In the genomic region with DNA sequence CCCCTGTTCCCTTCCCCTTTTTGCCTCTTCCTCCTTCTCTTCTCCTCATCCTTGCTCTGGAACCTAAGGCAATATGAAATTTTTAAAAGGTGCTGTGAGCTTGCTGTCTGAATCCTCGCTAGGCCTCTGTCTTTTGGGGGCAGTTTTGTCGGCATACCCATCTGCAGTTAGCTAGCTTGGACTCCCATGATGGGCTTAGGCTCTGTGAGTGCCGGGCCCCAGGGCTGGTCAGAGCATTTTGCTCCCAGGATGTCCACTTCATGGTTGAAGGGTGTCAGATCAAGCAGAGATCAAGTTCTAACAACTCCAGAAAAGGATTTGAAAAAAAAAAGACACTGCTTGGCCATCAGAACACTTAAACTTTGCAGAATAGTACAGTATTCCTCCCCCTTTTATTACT, we compare ENCODE assay signal across 24 cellular contexts. TPM values are rescaled to one million over a fixed set of nuclear protein-coding genes. Genes with fewer than 3 reads are reported as not detected.
"Had no signal": no experiment of that assay in that cellular context is flagged by ENCODE, and none has a peak within 500 bp of the region (broad histone marks: within the 10 kb centered on the region; RNA-seq: fewer than 3 reads in every experiment).

No MANE protein-coding gene starts in this region.

- H3K36me3 Mint-ChIP-seq: activated CD8-positive, alpha-beta memory T cell treated with anti-CD3 and anti-CD28 coated beads, Interleukin-2, amount 10 ng/mL, durations not matched to agents 7 days and 5 days had no signal

- H3K4me3 Mint-ChIP-seq: activated CD8-positive, alpha-beta memory T cell treated with anti-CD3 and anti-CD28 coated beads, Interleukin-2, amount 10 ng/mL, durations not matched to agents 7 days and 5 days; activated naive CD8-positive, alpha-beta T cell treated with anti-CD3 and anti-CD28 coated beads, Interleukin-2, amount 50 U/mL, for 24 hours; activated T-cell treated with anti-CD3 and anti-CD28 coated beads, Interleukin-2, amount 50 U/mL, for 4 hours; T-helper 1 cell treated with Interleukin-12 subunit alpha and Interleukin-12 subunit beta and Interleukin-4 antibody, amounts not matched to agents 30 μg/mL and 1 μg/mL, for 36 hours had no signal

- H3K27ac Mint-ChIP-seq: activated CD8-positive, alpha-beta memory T cell treated with anti-CD3 and anti-CD28 coated beads, Interleukin-2, amount 10 ng/mL, durations not matched to agents 7 days and 5 days; activated naive CD4-positive, alpha-beta T cell treated with anti-CD3 and anti-CD28 coated beads, Interleukin-2, amount 50 U/mL, for 72 hours; activated naive CD8-positive, alpha-beta T cell treated with anti-CD3 and anti-CD28 coated beads, Interleukin-2, amount 50 U/mL, for 24 hours; T-helper 1 cell treated with Interleukin-12 subunit alpha and Interleukin-12 subunit beta and Interleukin-4 antibody, amounts not matched to agents 30 μg/mL and 1 μg/mL, for 36 hours had no signal

- H3K27me3 ChIP-seq: ascending aorta had no signal

- H3K27ac ChIP-seq: ascending aorta, KMS-11, PC-9 had no signal

- H3K4me2 ChIP-seq: KMS-11, PC-9 had no signal

- H3K4me3 ChIP-seq: ascending aorta, PC-9 had no signal

- H3K9me3 ChIP-seq: ascending aorta had no signal

- H3K4me1 Mint-ChIP-seq: activated CD8-positive, alpha-beta memory T cell treated with anti-CD3 and anti-CD28 coated beads, Interleukin-2, amount 10 ng/mL, durations not matched to agents 7 days and 5 days; activated naive CD8-positive, alpha-beta T cell treated with anti-CD3 and anti-CD28 coated beads, Interleukin-2, amount 50 U/mL, for 24 hours had no signal

- DNase-seq: activated CD4-positive, alpha-beta T cell treated with anti-CD3 and anti-CD28 coated beads for 4 hours; activated CD8-positive, alpha-beta memory T cell treated with anti-CD3 and anti-CD28 coated beads, Interleukin-2, amount 10 ng/mL, durations not matched to agents 7 days and 5 days; activated effector memory CD4-positive, alpha-beta T cell treated with anti-CD3 and anti-CD28 coated beads, Interleukin-2, amount 50 U/mL, for 16 hours; activated naive CD4-positive, alpha-beta T cell treated with Interleukin-2 at 50 U/mL for 16 hours; activated naive CD8-positive, alpha-beta T cell treated with anti-CD3 and anti-CD28 coated beads, Interleukin-2, amount 50 U/mL, for 24 hours; activated T-cell treated with anti-CD3 and anti-CD28 coated beads, Interleukin-2, amount 50 U/mL, for 4 hours; amniotic stem cell; central memory CD4-positive, alpha-beta T cell; NCI-H1105; NCI-H1436; NCI-H1694 treated with DMSO at 0.1 percent for 48 hours; NCI-H2081 treated with DMSO at 0.1 percent for 48 hours; NCI-H446; NCI-H524; PC-9; SHP77 treated with DMSO at 0.1 percent for 48 hours had no signal

- H3K9me3 Mint-ChIP-seq: activated naive CD4-positive, alpha-beta T cell treated with anti-CD3 and anti-CD28 coated beads, Interleukin-2, amount 50 U/mL, for 72 hours; activated naive CD8-positive, alpha-beta T cell treated with anti-CD3 and anti-CD28 coated beads, Interleukin-2, amount 50 U/mL, for 24 hours had no signal

- ATAC-seq: activated CD4-positive, CD25-positive, alpha-beta regulatory T cell treated with anti-CD3 and anti-CD28 coated beads, Interleukin-2, amount 50 U/mL, for 24 hours; activated CD8-positive, alpha-beta memory T cell treated with anti-CD3 and anti-CD28 coated beads, Interleukin-2, amount 10 ng/mL, durations not matched to agents 7 days and 5 days; activated naive CD4-positive, alpha-beta T cell treated with anti-CD3 and anti-CD28 coated beads, Interleukin-2, amount 50 U/mL, for 72 hours; activated naive CD8-positive, alpha-beta T cell treated with anti-CD3 and anti-CD28 coated beads, Interleukin-2, amount 50 U/mL, for 24 hours; activated T-cell treated with anti-CD3 and anti-CD28 coated beads, Interleukin-2, amount 50 U/mL, for 4 hours had no signal

- H3K4me1 ChIP-seq: ascending aorta had no signal

- H3K36me3 ChIP-seq: ascending aorta had no signal

- H2AFZ ChIP-seq: PC-9 had no signal

RNA-seq across cellular contexts. Expression of gene ZIC1, which starts 18.6 kb away (rescaled TPM):
- total RNA-seq: activated CD8-positive, alpha-beta memory T cell treated with anti-CD3 and anti-CD28 coated beads, Interleukin-2, amount 10 ng/mL, durations not matched to agents 7 days and 5 days; activated naive CD4-positive, alpha-beta T cell treated with anti-CD3 and anti-CD28 coated beads, Interleukin-2, amount 50 U/mL, for 72 hours; activated T-cell treated with anti-CD3 and anti-CD28 coated beads, Interleukin-2, amount 50 U/mL, for 4 hours; bronchial epithelial cell; MCF 10A; PC-9 had no signal

RNA-seq across cellular contexts. Expression of gene ZIC4, which starts 21.5 kb away (rescaled TPM):
- total RNA-seq: activated CD8-positive, alpha-beta memory T cell treated with anti-CD3 and anti-CD28 coated beads, Interleukin-2, amount 10 ng/mL, durations not matched to agents 7 days and 5 days; activated naive CD4-positive, alpha-beta T cell treated with anti-CD3 and anti-CD28 coated beads, Interleukin-2, amount 50 U/mL, for 72 hours; activated T-cell treated with anti-CD3 and anti-CD28 coated beads, Interleukin-2, amount 50 U/mL, for 4 hours; ascending aorta; bronchial epithelial cell; MCF 10A; PC-9; SK-MEL-5 had no signal
